ENCODE assay signal across 15 cellular contexts in genomic region chr9:113992994-113993393, GRCh38.
DNase-seq lines count a peak whose midpoint lies in the region; ATAC-seq and TF ChIP-seq lines count a peak whose summit lies in the region.
"Had no signal": no experiment of that assay in that cellular context is flagged by ENCODE, and none has a peak within 500 bp of the region (broad histone marks: within the 10 kb centered on the region; RNA-seq: fewer than 3 reads in every experiment).

No MANE protein-coding gene starts in this region.

- H3K27me3 ChIP-seq in Loucy (ENCODE audit: insufficient read depth, low read length, poor library complexity, severe bottlenecking), result no peaks in the 10 kb centered on the region
- H3K27me3 ChIP-seq: pancreas, SJCRH30 had no signal

- H3K36me3 ChIP-seq in Loucy (ENCODE audit: insufficient read depth, low read length) (peaks cover 30% of the 10 kb centered on the region; the same call in 1 of the 2 replicates), mucosa of descending colon (ENCODE audit: low read depth) (no peaks in the 10 kb centered on the region)

- H3K9me3 ChIP-seq in Loucy (ENCODE audit: insufficient read depth, low read depth, low read length), result no peaks in the 10 kb centered on the region
- H3K9me3 ChIP-seq in mucosa of descending colon, result no peaks in the 10 kb centered on the region
- H3K9me3 ChIP-seq: pancreas, SJCRH30 had no signal

- no peak overlapping the region for H3K9ac ChIP-seq in Loucy (ENCODE audit: low read depth, low read length, poor library complexity, severe bottlenecking)

- no peak overlapping the region for H2AFZ ChIP-seq in Loucy (ENCODE audit: low read length)

- peak overlapping the region; percentile 57 for H3K4me2 ChIP-seq in Loucy (ENCODE audit: low read depth, low read length, poor library complexity, severe bottlenecking)

- peak; percentile 11 for ATAC-seq in mucosa of descending colon
- ATAC-seq: GM12878 had no signal

- H3K4me3 ChIP-seq in Loucy (ENCODE audit: low read length, poor library complexity, severe bottlenecking) (no peak overlapping the region), mucosa of descending colon (no peak overlapping the region)
- H3K4me3 ChIP-seq: GM12878, pancreas, SJCRH30 had no signal

- no peak for TF ChIP-seq CTCF in Loucy (conservative IDR thresholded peaks at IDR 0.05; ENCODE audit: low read length)
- TF ChIP-seq CTCF in VCaP (conservative IDR thresholded peaks at IDR 0.05), result no peak
- no peak for TF ChIP-seq CTCF in mucosa of descending colon (IDR thresholded peaks at IDR 0.05)

- H3K9me2 ChIP-seq in Loucy (replicated peaks; ENCODE audit: low read depth, low read length), result no peaks in the 10 kb centered on the region

- intact Hi-C loops in mucosa of descending colon (cut with DNase I, micrococcal nuclease), result no loop called here

- peak overlapping the region; percentile 90 for H3K27ac ChIP-seq in VCaP
- H3K27ac ChIP-seq: SJCRH30 had no signal

- no peaks in the 10 kb centered on the region for H4K20me1 ChIP-seq in Loucy (ENCODE audit: insufficient read depth, low read length, poor library complexity, severe bottlenecking)

- no peaks in the 10 kb centered on the region for H3K79me2 ChIP-seq in Loucy (ENCODE audit: insufficient read depth, low read length)

- DNase-seq in Ammon's horn (ENCODE audit: low spot score) (peak; percentile 64), mucosa of descending colon (no peak), COR-L47 (lab: John Stamatoyannopoulos, UW) (no peak), NCI-H187 (lab: John Stamatoyannopoulos, UW) (no peak), NCI-H1694 (lab: John Stamatoyannopoulos, UW) (no peak), NCI-H1417 (lab: John Stamatoyannopoulos, UW) (no peak)
- DNase-seq: mesenchymal stem cell; NCI-H146; NCI-H69; SJCRH30; stimulated activated CD4-positive, alpha-beta T cell treated with anti-CD3 and anti-CD28 coated beads, Interleukin-15, amount 100 ng/mL, for 24 hours had no signal

- H3F3A ChIP-seq in Loucy (ENCODE audit: low read depth), result no peaks in the 10 kb centered on the region

- H3K4me1 ChIP-seq in Loucy (ENCODE audit: insufficient read depth, low read length, poor library complexity, severe bottlenecking), result peaks cover 24% of the 10 kb centered on the region
- peaks cover 3% of the 10 kb centered on the region for H3K4me1 ChIP-seq in mucosa of descending colon (ENCODE audit: low read depth)
